In the genomic region with DNA sequence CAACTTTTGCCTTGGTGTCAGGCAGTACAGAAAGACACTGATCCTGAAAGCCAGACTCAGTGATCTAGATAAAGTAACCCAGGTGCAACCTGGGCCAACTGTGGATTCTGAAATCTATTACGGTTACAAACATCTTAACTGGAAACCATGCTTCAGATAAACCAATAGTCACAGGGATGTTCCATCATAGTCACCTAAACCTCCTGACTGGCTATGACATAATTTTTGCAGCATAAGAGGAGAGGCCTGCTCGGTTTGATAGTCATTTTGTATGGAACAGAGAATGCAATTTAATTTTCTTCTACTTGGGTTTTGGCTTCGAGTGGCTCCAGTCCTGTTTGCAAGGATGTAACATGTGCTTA, we compare ENCODE assay signal across 16 cellular contexts. TPM values are rescaled to one million over a fixed set of nuclear protein-coding genes. Genes with fewer than 3 reads are reported as not detected.
A peak's percentile ranks its signal among the peaks of the same experiment; 100 is the strongest.
DNase-seq lines count a peak whose midpoint lies in the region; ATAC-seq and TF ChIP-seq lines count a peak whose summit lies in the region.
"Had no signal": no experiment of that assay in that cellular context is flagged by ENCODE, and none has a peak within 500 bp of the region (broad histone marks: within the 10 kb centered on the region; RNA-seq: fewer than 3 reads in every experiment).

No MANE protein-coding gene starts in this region.

- H3K4me3 Mint-ChIP-seq in activated T-cell treated with anti-CD3 and anti-CD28 coated beads, Interleukin-2, amount 50 U/mL, for 4 hours, result peak overlapping the region; percentile 35
- H3K4me3 Mint-ChIP-seq in activated T-helper 1 cell treated with anti-CD3 and anti-CD28 coated beads, Interleukin-12 subunit alpha, Interleukin-12 subunit beta, Interleukin-2, Interleukin-4 antibody, amounts not matched to agents 30 ng/mL and 10 ng/mL and 1 ng/mL, durations not matched to agents 14 hours and 24 hours and 36 hours, result peak overlapping the region; percentile 44
- H3K4me3 Mint-ChIP-seq in mesothelial cell of epicardium, result no peak overlapping the region

- H3K27me3 ChIP-seq in neutrophil, result no peaks in the 10 kb centered on the region
- H3K27me3 ChIP-seq: colonic mucosa had no signal

- DNase-seq in activated T-cell treated with anti-CD3 and anti-CD28 coated beads, Interleukin-2, amount 50 U/mL, for 4 hours, result no peak
- no peak for DNase-seq in activated T-cell treated with anti-CD3 and anti-CD28 coated beads, Interleukin-2, amount 50 U/mL, for 1 hour
- DNase-seq in activated T-helper 1 cell treated with anti-CD3 and anti-CD28 coated beads, Interleukin-12 subunit alpha, Interleukin-12 subunit beta, Interleukin-2, Interleukin-4 antibody, amounts not matched to agents 30 ng/mL and 10 ng/mL and 1 ng/mL, durations not matched to agents 14 hours and 24 hours and 36 hours (ENCODE audit: low spot score), result no peak
- DNase-seq in A172 (ENCODE audit: low spot score), result no peak
- DNase-seq in mesothelial cell of epicardium (ENCODE audit: low spot score in 2 of 2, unreplicated experiment in 2 of 2), result no peak
- DNase-seq in kidney glomerular epithelial cell (lab: John Stamatoyannopoulos, UW), result no peak
- DNase-seq: anterior cingulate cortex, colonic mucosa, NCI-H2081 treated with DMSO at 0.1 percent for 48 hours, NCI-H774, stomach, T-helper 9 cell had no signal

- H3K27ac Mint-ChIP-seq in activated T-helper 1 cell treated with anti-CD3 and anti-CD28 coated beads, Interleukin-12 subunit alpha, Interleukin-12 subunit beta, Interleukin-2, Interleukin-4 antibody, amounts not matched to agents 30 ng/mL and 10 ng/mL and 1 ng/mL, durations not matched to agents 14 hours and 24 hours and 36 hours, result peak overlapping the region; percentile 60
- H3K27ac Mint-ChIP-seq in mesothelial cell of epicardium, result no peak overlapping the region
- H3K27ac Mint-ChIP-seq: neural progenitor cell had no signal

- H3K4me1 Mint-ChIP-seq in activated T-cell treated with anti-CD3 and anti-CD28 coated beads, Interleukin-2, amount 50 U/mL, for 4 hours (ENCODE audit: low read depth), result peaks cover 76% of the 10 kb centered on the region
- H3K4me1 Mint-ChIP-seq in activated T-helper 1 cell treated with anti-CD3 and anti-CD28 coated beads, Interleukin-12 subunit alpha, Interleukin-12 subunit beta, Interleukin-2, Interleukin-4 antibody, amounts not matched to agents 30 ng/mL and 10 ng/mL and 1 ng/mL, durations not matched to agents 14 hours and 24 hours and 36 hours (ENCODE audit: low read depth), result peaks cover 78% of the 10 kb centered on the region
- H3K4me1 Mint-ChIP-seq in mesothelial cell of epicardium, result peaks cover 3% of the 10 kb centered on the region

- H3K4me1 ChIP-seq in HEK293 (ENCODE audit: control insufficient read depth, insufficient read depth, low read length) (peaks cover 40% of the 10 kb centered on the region), neutrophil (ENCODE audit: control insufficient read depth in 1 of 2, insufficient read depth in 1 of 2, low read depth in 1 of 2, low read length in 1 of 2) (peaks cover 75 to 84% of the 10 kb centered on the region in 2 experiments)
- H3K4me1 ChIP-seq: colonic mucosa had no signal

- TF ChIP-seq CTCF in HEK293 (tag by site-specific recombination; IDR thresholded peaks at IDR 0.05) (no peak), neutrophil (IDR thresholded peaks at IDR 0.05) (no peak), mesothelial cell of epicardium (IDR thresholded peaks at IDR 0.05; ENCODE audit: unreplicated experiment) (no peak)

- H3K27me3 Mint-ChIP-seq in activated T-cell treated with anti-CD3 and anti-CD28 coated beads, Interleukin-2, amount 50 U/mL, for 4 hours (ENCODE audit: low read depth), result no peaks in the 10 kb centered on the region
- peaks cover 2% of the 10 kb centered on the region for H3K27me3 Mint-ChIP-seq in activated T-helper 1 cell treated with anti-CD3 and anti-CD28 coated beads, Interleukin-12 subunit alpha, Interleukin-12 subunit beta, Interleukin-2, Interleukin-4 antibody, amounts not matched to agents 30 ng/mL and 10 ng/mL and 1 ng/mL, durations not matched to agents 14 hours and 24 hours and 36 hours (ENCODE audit: insufficient read depth)
- H3K27me3 Mint-ChIP-seq in mesothelial cell of epicardium (ENCODE audit: low read depth), result peaks cover 82% of the 10 kb centered on the region

- intact Hi-C loops in activated T-helper 1 cell treated with anti-CD3 and anti-CD28 coated beads, Interleukin-12 subunit alpha, Interleukin-12 subunit beta, Interleukin-2, Interleukin-4 antibody, amounts not matched to agents 30 ng/mL and 10 ng/mL and 1 ng/mL, durations not matched to agents 14 hours and 24 hours and 36 hours (cut with micrococcal nuclease), result loop anchor here (1.0 to 10.0 kb wide), 8 partner anchors 86 to 1752 kb away; a partner anchor contains a TSS

- no peaks in the 10 kb centered on the region for H3K36me3 Mint-ChIP-seq in activated T-cell treated with anti-CD3 and anti-CD28 coated beads, Interleukin-2, amount 50 U/mL, for 4 hours (ENCODE audit: insufficient read depth)
- peaks cover 3% of the 10 kb centered on the region for H3K36me3 Mint-ChIP-seq in activated T-helper 1 cell treated with anti-CD3 and anti-CD28 coated beads, Interleukin-12 subunit alpha, Interleukin-12 subunit beta, Interleukin-2, Interleukin-4 antibody, amounts not matched to agents 30 ng/mL and 10 ng/mL and 1 ng/mL, durations not matched to agents 14 hours and 24 hours and 36 hours (ENCODE audit: low read depth)
- H3K36me3 Mint-ChIP-seq in mesothelial cell of epicardium, result no peaks in the 10 kb centered on the region
- H3K36me3 Mint-ChIP-seq: neural progenitor cell had no signal

- CTCF ChIA-PET in HEK293 (lab: Yijun Ruan, JAX), result no interaction called here

- POLR2A ChIA-PET in HEK293 (lab: Yijun Ruan, JAX), result no interaction called here

- H3K36me3 ChIP-seq in HEK293 (ENCODE audit: control insufficient read depth in 2 of 2, insufficient read depth in 1 of 2, low read length in 2 of 2), result no peaks in the 10 kb centered on the region
- peaks cover 13% of the 10 kb centered on the region for H3K36me3 ChIP-seq in neutrophil
- H3K36me3 ChIP-seq: colonic mucosa, neural progenitor cell, stomach had no signal

- no peak for ATAC-seq in activated T-cell treated with anti-CD3 and anti-CD28 coated beads, Interleukin-2, amount 50 U/mL, for 4 hours

- H3K4me3 ChIP-seq in HEK293 (ENCODE audit: low read depth, low read length) (no peak overlapping the region), neutrophil (ENCODE audit: low read depth in 1 of 2, low read length in 1 of 2) (peak overlapping the region; percentile 36 to 88)
- H3K4me3 ChIP-seq: colonic mucosa, neural progenitor cell had no signal

- no peaks in the 10 kb centered on the region for H3K9me3 Mint-ChIP-seq in activated T-cell treated with anti-CD3 and anti-CD28 coated beads, Interleukin-2, amount 50 U/mL, for 4 hours
- no peaks in the 10 kb centered on the region for H3K9me3 Mint-ChIP-seq in activated T-helper 1 cell treated with anti-CD3 and anti-CD28 coated beads, Interleukin-12 subunit alpha, Interleukin-12 subunit beta, Interleukin-2, Interleukin-4 antibody, amounts not matched to agents 30 ng/mL and 10 ng/mL and 1 ng/mL, durations not matched to agents 14 hours and 24 hours and 36 hours
- no peaks in the 10 kb centered on the region for H3K9me3 Mint-ChIP-seq in mesothelial cell of epicardium
- H3K9me3 Mint-ChIP-seq: neural progenitor cell had no signal

- H3K9me3 ChIP-seq in HEK293 (ENCODE audit: control insufficient read depth, insufficient read depth, low read depth, low read length) (no peaks in the 10 kb centered on the region), neutrophil (no peaks in the 10 kb centered on the region)
- H3K9me3 ChIP-seq: colonic mucosa, stomach had no signal

- no peak overlapping the region for H3K27ac ChIP-seq in HEK293 (ENCODE audit: extremely low read depth, low read depth, low read length)
- peak overlapping the region; percentile 98 for H3K27ac ChIP-seq in neutrophil
- H3K27ac ChIP-seq: neural progenitor cell, RWPE1 had no signal

TF ChIP-seq in HEK293, 187 proteins besides CTCF, POLR2A, EP300 and RAD21:
- TF ChIP-seq OSR2 (tag by site-specific recombination; IDR thresholded peaks at IDR 0.05), result no peak
- 0 out of 2 replicates have a peak, but pooled peaks have one; percentile 3 for TF ChIP-seq ZBTB21 (tag by site-specific recombination; IDR thresholded peaks at IDR 0.05)
TF ChIP-seq in HEK293: peak in this region for 1.

RNA-seq across cellular contexts. Expression of a gene that starts 3.7 kb away (rescaled TPM):
- total RNA-seq in activated T-cell treated with anti-CD3 and anti-CD28 coated beads, Interleukin-2, amount 50 U/mL, for 4 hours, result 1 to 10 TPM; 3.6 to 6.1 (median 4.8) TPM
- 18.2 and 20.0 TPM in 2 replicates for total RNA-seq in activated T-helper 1 cell treated with anti-CD3 and anti-CD28 coated beads, Interleukin-12 subunit alpha, Interleukin-12 subunit beta, Interleukin-2, Interleukin-4 antibody, amounts not matched to agents 30 ng/mL and 10 ng/mL and 1 ng/mL, durations not matched to agents 14 hours and 24 hours and 36 hours
- 2.8 and 4.0 TPM in 2 replicates for total RNA-seq in A172 (2014; rRNA removed; shearing (Covaris generic))
- 1.9 to 2.2 TPM (median 1.9 TPM) in 3 replicates for total RNA-seq in mesothelial cell of epicardium
